7 cellular contexts compared by ENCODE assay signal in the genomic region with DNA sequence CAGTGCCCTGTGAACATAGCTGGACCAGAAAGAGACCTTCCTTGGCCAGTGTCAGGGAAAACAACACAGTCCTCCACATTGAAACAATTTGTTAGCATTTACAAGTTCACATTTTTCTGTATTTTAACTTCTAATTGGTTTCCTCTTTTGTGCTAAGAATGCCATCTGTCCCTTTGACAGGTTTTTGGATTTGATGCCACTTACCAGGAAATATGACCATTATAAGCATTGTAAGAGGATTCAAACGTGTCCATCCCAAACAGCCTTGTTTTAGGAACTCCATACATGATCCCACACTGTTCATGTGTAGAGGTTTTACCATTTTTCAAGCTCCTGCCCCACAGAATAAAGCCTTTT. TPM values are rescaled to one million over a fixed set of nuclear protein-coding genes. Genes with fewer than 3 reads are reported as not detected.
"Had no signal": no experiment of that assay in that cellular context is flagged by ENCODE, and none has a peak within 500 bp of the region (broad histone marks: within the 10 kb centered on the region; RNA-seq: fewer than 3 reads in every experiment).

No MANE protein-coding gene starts in this region.

- DNase-seq: GM23248, GOT3, H7, HFFc6, KBM-7 had no signal

RNA-seq across cellular contexts. Expression of gene MYCN, which starts 8.9 kb away (rescaled TPM):
- polyA plus RNA-seq: GM23248, HepG2, IgD-negative memory B cell had no signal
